8 cellular contexts compared by ENCODE assay signal in the genomic region with DNA sequence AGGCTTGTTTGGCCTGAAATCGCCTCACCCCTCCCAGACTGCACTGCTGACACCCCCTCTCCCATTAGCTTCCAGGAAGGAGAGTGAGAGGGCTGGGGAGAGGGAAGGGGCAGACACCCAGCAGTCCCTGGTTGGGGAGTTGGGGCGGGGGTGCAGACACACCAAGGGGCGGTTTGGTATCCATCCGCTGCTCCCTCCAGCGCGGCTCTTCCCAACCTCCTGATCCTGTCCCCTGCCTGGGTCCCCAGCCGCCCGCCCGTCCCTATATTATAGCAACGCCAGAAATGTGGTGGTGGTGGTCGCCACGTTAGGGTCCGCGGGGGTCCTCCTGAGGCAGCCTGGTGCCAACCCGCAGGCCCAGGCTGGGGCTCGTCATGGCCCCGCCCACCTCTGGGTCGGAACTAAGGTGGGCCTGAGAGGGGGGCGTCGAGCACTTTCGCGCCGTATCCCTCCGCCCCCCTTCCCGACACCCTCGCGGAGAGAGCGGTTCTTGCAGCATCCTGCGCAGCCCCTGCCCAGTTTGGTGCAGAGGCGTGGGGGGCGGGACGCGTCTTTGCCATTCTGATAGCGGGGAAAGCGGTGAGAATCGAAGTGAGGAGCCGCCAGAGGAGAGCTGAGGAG. TPM values are rescaled to one million over a fixed set of nuclear protein-coding genes. Genes with fewer than 3 reads are reported as not detected.
DNase-seq lines count a peak whose midpoint lies in the region; ATAC-seq and TF ChIP-seq lines count a peak whose summit lies in the region.

No MANE protein-coding gene starts in this region.

- no peaks in the 10 kb centered on the region for H3K9me3 Mint-ChIP-seq in naive thymus-derived CD8-positive, alpha-beta T cell

- peak overlapping the region in 7 of 10 donors; percentile 37 to 87 (median 74) for H3K27ac Mint-ChIP-seq in naive thymus-derived CD8-positive, alpha-beta T cell

- H2BK5ac ChIP-seq in IMR-90 (ENCODE audit: low read depth, low read length, poor library complexity, severe bottlenecking) = no peak overlapping the region

- TF ChIP-seq CTCF in AG04449 (IDR thresholded peaks at IDR 0.05; ENCODE audit: insufficient read depth, low read length, missing control alignments) (no peak), IMR-90 (conservative IDR thresholded peaks at IDR 0.05; ENCODE audit: low read depth, low read length) (no peak)

- no peak overlapping the region for H2BK15ac ChIP-seq in IMR-90 (ENCODE audit: low read depth, low read length)

- ATAC-seq in IMR-90 (ENCODE audit: low read depth) (peak; percentile 54), GM18870 (IDR thresholded peaks at IDR 0.05; ENCODE audit: unreplicated experiment) (no peak), GM21526 (IDR thresholded peaks at IDR 0.05; ENCODE audit: low FRiP score, unreplicated experiment) (no peak)
- ATAC-seq in naive thymus-derived CD8-positive, alpha-beta T cell = peak; percentile 70 to 80

- H4K20me1 ChIP-seq in IMR-90 (ENCODE audit: insufficient read depth, low read length) = no peaks in the 10 kb centered on the region

- POLR2A ChIA-PET in AG04449 (lab: Yijun Ruan, JAX) = no interaction called here
- POLR2A ChIA-PET in IMR-90 (lab: Charles Lee; ENCODE audit: unreplicated experiment) = no interaction called here
- POLR2A ChIA-PET in naive thymus-derived CD8-positive, alpha-beta T cell (lab: Charles Lee) = no interaction called here

- H3K4me1 Mint-ChIP-seq in naive thymus-derived CD8-positive, alpha-beta T cell = peaks cover 3 to 11% (median 7%) of the 10 kb centered on the region in 4 donors

- CTCF ChIA-PET in AG04449 (lab: Yijun Ruan, JAX) (interaction anchor here (0.6 kb wide), 1 partner anchor 14 kb away, joined by 3 read pairs; no protein-coding TSS in a partner anchor), IMR-90 (lab: Yijun Ruan, JAX) (no interaction called here)

- H3K9me1 ChIP-seq in IMR-90 (ENCODE audit: insufficient read depth, low read length) = 0 out of 2 replicates have a peak, but pooled peaks cover 4% of the 10 kb centered on the region

- H2BK120ac ChIP-seq in IMR-90 (ENCODE audit: low read depth, low read length) = no peak overlapping the region

- H3K4me3 Mint-ChIP-seq in naive thymus-derived CD8-positive, alpha-beta T cell = peak overlapping the region; percentile 83 to 94 (median 89)

- no peak for DNase-seq in AG04449 (ENCODE audit: low read depth, low spot score)
- no peak for DNase-seq in IMR-90
- peak; percentile 64 for DNase-seq in ecto neural progenitor cell (ENCODE audit: low spot score)
- DNase-seq in naive thymus-derived CD8-positive, alpha-beta T cell = peak in 7 of 10 donors; percentile 6 to 63 (median 20)
- DNase-seq in MV-4-11 (lab: John Stamatoyannopoulos, UW) = no peak
- DNase-seq in HPDE6-E6E7 (ENCODE audit: extremely low spot score) = no peak

- H3K27me3 ChIP-seq in IMR-90 (ENCODE audit: control insufficient read depth, insufficient read depth, low read length) = no peaks in the 10 kb centered on the region; the same call in 1 of the 2 replicates

- no peak for TF ChIP-seq RAD21 in IMR-90 (IDR thresholded peaks at IDR 0.05; ENCODE audit: low read length)

- H4K8ac ChIP-seq in IMR-90 (ENCODE audit: low read depth in 2 of 2, low read length in 2 of 2) = peak overlapping the region; percentile 51 to 69; a peak in 1 of 4 replicates

- in situ Hi-C loops in IMR-90 (cut with MboI; ENCODE audit: low sequenced_read_pairs) = no loop called here

- no peak overlapping the region for H2BK20ac ChIP-seq in IMR-90 (ENCODE audit: low read depth, low read length)

- H3K14ac ChIP-seq in IMR-90 (replicated peaks; ENCODE audit: low read depth, low read length) = no peak overlapping the region

- no peak overlapping the region for H3K56ac ChIP-seq in IMR-90 (ENCODE audit: extremely low read depth, insufficient read depth, low read length)

- H3K9ac ChIP-seq in IMR-90 (ENCODE audit: low read depth, low read length) = 0 out of 2 replicates have a peak overlapping the region, but pooled peaks have one; percentile 55

- H3K27ac ChIP-seq in IMR-90 (ENCODE audit: insufficient read depth, low read length) = no peak overlapping the region; the same call in 1 of the 2 replicates

- 20% methylated on average over 1 of the region's 37 CpGs; no CpG with 5 or more reads in 1 of the 2 experiments for WGBS in IMR-90 (ENCODE audit: extremely low coverage in 2 of 2, insufficient read length in 1 of 2), 2 experiments

- no peak overlapping the region for H4K5ac ChIP-seq in IMR-90 (ENCODE audit: low read depth, low read length)

- H3K23ac ChIP-seq in IMR-90 (ENCODE audit: low read depth, low read length) = no peak overlapping the region

- H2AK5ac ChIP-seq in IMR-90 (ENCODE audit: low read depth, low read length) = no peak overlapping the region

- H3K4me3 ChIP-seq in AG04449 (ENCODE audit: low read depth, low read length) = peak overlapping the region; percentile 61
- H3K4me3 ChIP-seq in IMR-90 (ENCODE audit: insufficient read depth, low read depth, low read length) = peak overlapping the region; percentile 61

- H2AFZ ChIP-seq in IMR-90 (replicated peaks; ENCODE audit: low read length, poor library complexity) = peak overlapping the region; percentile 92

- peak overlapping the region; percentile 22; the same call in 1 of the 2 replicates for H3K4ac ChIP-seq in IMR-90 (ENCODE audit: low read depth, low read length)

- H3K4me2 ChIP-seq in IMR-90 (ENCODE audit: low read depth, low read length) = peak overlapping the region; percentile 83

- H3K36me3 Mint-ChIP-seq in naive thymus-derived CD8-positive, alpha-beta T cell = peaks cover 0 to 2% (median 0%) of the 10 kb centered on the region in 3 donors

- no peaks in the 10 kb centered on the region for H3K36me3 ChIP-seq in IMR-90 (ENCODE audit: control insufficient read depth, insufficient read depth, low read length)

- H3K27me3 Mint-ChIP-seq in naive thymus-derived CD8-positive, alpha-beta T cell = no peaks in the 10 kb centered on the region

- no peaks in the 10 kb centered on the region for H3K79me1 ChIP-seq in IMR-90 (ENCODE audit: low read depth in 1 of 2, low read length in 2 of 2)

- peak overlapping the region; percentile 19 for H2AK9ac ChIP-seq in IMR-90 (replicated peaks; ENCODE audit: low read depth, low read length, poor library complexity)

- intact Hi-C loops in IMR-90 (cut with micrococcal nuclease) = no loop called here

- dilution Hi-C loops in IMR-90 (cut with HindIII; ENCODE audit: low sequenced_read_pairs, unreplicated experiment) = no loop called here

- no TSS peak for BruUV-seq in IMR-90 (replicated peaks; lab: Mats Ljungman, UMichigan)

- H3K4me1 ChIP-seq in IMR-90 (ENCODE audit: control insufficient read depth, insufficient read depth, low read length) = no peaks in the 10 kb centered on the region

- H3K9me3 ChIP-seq in IMR-90 (ENCODE audit: control insufficient read depth, insufficient read depth, low read length) = no peaks in the 10 kb centered on the region

- no peak overlapping the region for H3K18ac ChIP-seq in IMR-90 (ENCODE audit: low read depth, low read length)

- TF ChIP-seq POLR2A in IMR-90 (IDR thresholded peaks at IDR 0.05; ENCODE audit: low read depth, low read length) = no peak

- H4K91ac ChIP-seq in IMR-90 (ENCODE audit: insufficient read depth, low read depth, low read length) = no peak overlapping the region

TF ChIP-seq in IMR-90, 13 proteins besides CTCF, POLR2A, EP300 and RAD21 (continues in another document):
- TF ChIP-seq, protein P1, sequence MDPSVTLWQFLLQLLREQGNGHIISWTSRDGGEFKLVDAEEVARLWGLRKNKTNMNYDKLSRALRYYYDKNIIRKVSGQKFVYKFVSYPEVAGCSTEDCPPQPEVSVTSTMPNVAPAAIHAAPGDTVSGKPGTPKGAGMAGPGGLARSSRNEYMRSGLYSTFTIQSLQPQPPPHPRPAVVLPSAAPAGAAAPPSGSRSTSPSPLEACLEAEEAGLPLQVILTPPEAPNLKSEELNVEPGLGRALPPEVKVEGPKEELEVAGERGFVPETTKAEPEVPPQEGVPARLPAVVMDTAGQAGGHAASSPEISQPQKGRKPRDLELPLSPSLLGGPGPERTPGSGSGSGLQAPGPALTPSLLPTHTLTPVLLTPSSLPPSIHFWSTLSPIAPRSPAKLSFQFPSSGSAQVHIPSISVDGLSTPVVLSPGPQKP (IDR thresholded peaks at IDR 0.05; ENCODE audit: borderline replicate concordance, low read depth, low read length) = no peak
- TF ChIP-seq MAFK (IDR thresholded peaks at IDR 0.05; ENCODE audit: low read depth, low read length) (no peak), CHD1 (IDR thresholded peaks at IDR 0.05; ENCODE audit: low read depth, low read length) (no peak), RCOR1 (IDR thresholded peaks at IDR 0.05; ENCODE audit: insufficient replicate concordance, low read length) (no peak), MAZ (IDR thresholded peaks at IDR 0.05; ENCODE audit: borderline replicate concordance, low read depth, low read length) (no peak), CEBPB (IDR thresholded peaks at IDR 0.05; ENCODE audit: low read depth, low read length) (no peak), FOS (IDR thresholded peaks at IDR 0.05; ENCODE audit: low read depth, low read length) (no peak), NFE2L2 (IDR thresholded peaks at IDR 0.05; ENCODE audit: low read depth, low read length) (no peak), BHLHE40 (IDR thresholded peaks at IDR 0.05; ENCODE audit: low read depth, low read length) (no peak), RFX5 (IDR thresholded peaks at IDR 0.05; ENCODE audit: low read depth, low read length) (no peak)
- TF ChIP-seq, protein P2, sequence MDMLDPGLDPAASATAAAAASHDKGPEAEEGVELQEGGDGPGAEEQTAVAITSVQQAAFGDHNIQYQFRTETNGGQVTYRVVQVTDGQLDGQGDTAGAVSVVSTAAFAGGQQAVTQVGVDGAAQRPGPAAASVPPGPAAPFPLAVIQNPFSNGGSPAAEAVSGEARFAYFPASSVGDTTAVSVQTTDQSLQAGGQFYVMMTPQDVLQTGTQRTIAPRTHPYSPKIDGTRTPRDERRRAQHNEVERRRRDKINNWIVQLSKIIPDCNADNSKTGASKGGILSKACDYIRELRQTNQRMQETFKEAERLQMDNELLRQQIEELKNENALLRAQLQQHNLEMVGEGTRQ (IDR thresholded peaks at IDR 0.05; ENCODE audit: low read depth, low read length) = no peak

RNA-seq across cellular contexts. Expression of a gene that starts 25.1 kb away (rescaled TPM):
- total RNA-seq in IMR-90 (2012; rRNA removed) = 6.9 and 8.1 TPM in 2 replicates
- polyA plus RNA-seq in IMR-90 (2012; rRNA removed) = 1.4 and 2.2 TPM in 2 replicates
- 0.90 and 0.99 TPM in 2 replicates for polyA plus RNA-seq in IMR-90 (2012; cell fraction: cytosol; rRNA removed)
- 0.63 and 2.3 TPM in 2 replicates for polyA plus RNA-seq in IMR-90 (2012; cell fraction: nucleus; rRNA removed; ENCODE audit: low replicate concordance)
- 1 to 10 TPM; 2.4 to 5.1 TPM for total RNA-seq in naive thymus-derived CD8-positive, alpha-beta T cell
- 1 to 10 TPM; 1.1 to 1.5 (median 1.4) TPM for polyA plus RNA-seq in naive thymus-derived CD8-positive, alpha-beta T cell

RNA-seq across cellular contexts. Expression of a gene that starts 33.4 kb away (rescaled TPM):
- 23.6 and 24.7 TPM in 2 replicates for total RNA-seq in IMR-90 (2012; rRNA removed)
- polyA plus RNA-seq in IMR-90 (2012; rRNA removed) = 9.0 and 9.4 TPM in 2 replicates
- 4.3 and 5.1 TPM in 2 replicates for polyA plus RNA-seq in IMR-90 (2012; cell fraction: cytosol; rRNA removed)
- polyA plus RNA-seq in IMR-90 (2012; cell fraction: nucleus; rRNA removed; ENCODE audit: low replicate concordance) = 3.0 and 7.7 TPM in 2 replicates
- 1 to 10 TPM; 5.1 to 6.9 TPM for total RNA-seq in naive thymus-derived CD8-positive, alpha-beta T cell
- polyA plus RNA-seq in naive thymus-derived CD8-positive, alpha-beta T cell = 10 to 100 TPM in 1 of 3 donors, 1 to 10 TPM in 2; 3.2 to 11.0 (median 5.3) TPM

Comparison
In these comparisons a context has a peak if more than half of its experiments do, and no peak if none do; other contexts are left out.
1. DNase-seq: peak in ecto neural progenitor cell (single experiment) and naive thymus-derived CD8-positive, alpha-beta T cell (7 of 10); none in AG04449 (single experiment), IMR-90 (single experiment), MV-4-11 (single experiment) and HPDE6-E6E7 (single experiment).
2. ATAC-seq: peak in IMR-90 (single experiment) and naive thymus-derived CD8-positive, alpha-beta T cell (2 of 2); none in GM18870 (single experiment) and GM21526 (single experiment).